ENCODE assay signal across 27 cellular contexts in the genomic region with DNA sequence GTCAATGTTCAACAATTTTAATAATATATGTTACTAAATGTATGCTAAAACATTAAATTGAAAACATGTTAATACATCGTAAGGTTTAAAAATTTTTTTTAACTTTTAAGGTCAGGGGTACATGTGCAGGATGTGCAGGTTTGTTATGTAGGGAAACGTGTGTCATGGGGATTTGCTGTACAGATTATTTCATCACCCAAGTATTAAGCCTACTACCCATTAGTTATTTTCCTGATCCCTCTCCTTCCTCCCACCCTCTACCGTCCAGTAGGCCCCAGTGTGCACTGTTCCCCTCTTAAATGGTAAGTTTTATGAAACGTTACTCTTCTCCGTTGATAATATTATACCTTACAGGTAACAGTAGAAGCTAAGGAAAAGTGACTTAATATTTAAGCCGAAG.
"Had no signal": no experiment of that assay in that cellular context is flagged by ENCODE, and none has a peak within 500 bp of the region (broad histone marks: within the 10 kb centered on the region; RNA-seq: fewer than 3 reads in every experiment).

No MANE protein-coding gene starts in this region.

- ATAC-seq: gastroesophageal sphincter; left lung; stimulated activated naive CD8-positive, alpha-beta T cell treated with anti-CD3 and anti-CD28 coated beads, Interleukin-15, Interleukin-2, amounts not matched to agents 100 U/mL and 50 U/mL, for 24 hours had no signal

- H3K4me1 ChIP-seq: gastroesophageal sphincter, left lung, testis, vagina had no signal

- H3K27me3 ChIP-seq: brain microvascular endothelial cell, gastroesophageal sphincter, left lung, neutrophil, ovary, testis, vagina had no signal

- DNase-seq: activated CD4-positive, alpha-beta memory T cell treated with anti-CD3 and anti-CD28 coated beads for 36 hours; activated CD4-positive, alpha-beta T cell treated with anti-CD3 and anti-CD28 coated beads, Interleukin-2, amount 10 ng/mL, durations not matched to agents 24 days and 14 days; activated CD4-positive, CD25-positive, alpha-beta regulatory T cell treated with anti-CD3 and anti-CD28 coated beads, Interleukin-2, amount 50 U/mL, for 72 hours; activated CD8-positive, alpha-beta memory T cell treated with anti-CD3 and anti-CD28 coated beads, Interleukin-2, amount 50 U/mL, for 4 hours; activated gamma-delta T cell; activated naive CD4-positive, alpha-beta T cell treated with anti-CD3 and anti-CD28 coated beads, Interleukin-2, amount 10 ng/mL, durations not matched to agents 7 days and 5 days; activated naive CD8-positive, alpha-beta T cell treated with anti-CD3 and anti-CD28 coated beads, Interleukin-2, amount 10 ng/mL, durations not matched to agents 7 days and 5 days; activated T-cell treated with anti-CD3 and anti-CD28 coated beads, Interleukin-2, amount 50 U/mL, for 1 hour; amniotic stem cell; brain microvascular endothelial cell; caudate nucleus; hypothalamus; immature natural killer cell; kidney glomerular epithelial cell; left lung; naive B cell; nephron progenitor cell; ovary; stimulated activated CD4-positive, alpha-beta T cell treated with anti-CD3 and anti-CD28 coated beads, Interleukin-12 subunit alpha, Interleukin-12 subunit beta, amount 100 ng/mL, for 4 hours; stimulated activated CD4-positive, alpha-beta T cell treated with anti-CD3 and anti-CD28 coated beads, Interleukin-4, amount 100 ng/mL, for 1 hour; stimulated activated naive CD8-positive, alpha-beta T cell treated with anti-CD3 and anti-CD28 coated beads, Interleukin-15, Interleukin-2, amounts not matched to agents 100 U/mL and 50 U/mL, for 24 hours; T1000; trophoblast cell had no signal

- H3K27ac ChIP-seq: brain microvascular endothelial cell, gastroesophageal sphincter, left lung, neutrophil, testis, vagina had no signal

- H3K36me3 ChIP-seq: brain microvascular endothelial cell, gastroesophageal sphincter, left lung, neutrophil, ovary, vagina had no signal

- H3K9me3 ChIP-seq: gastroesophageal sphincter, left lung, neutrophil, ovary, testis, vagina had no signal

- H3K4me3 ChIP-seq: gastroesophageal sphincter, left lung, testis, vagina had no signal
